Comparison of ENCODE assay signal across 1 cellular context in genomic region chr12:51025182-51025747, GRCh38.
TF ChIP-seq lines count a peak whose summit lies in the region.

No MANE protein-coding gene starts in this region.

TF ChIP-seq in H1, 55 proteins besides CTCF, POLR2A, EP300 and RAD21 (continued from another document):
- peak; percentile 13 for TF ChIP-seq CHD7 (IDR thresholded peaks at IDR 0.05; ENCODE audit: insufficient replicate concordance, low read length)
